8 cellular contexts compared by ENCODE assay signal in the genomic region with DNA sequence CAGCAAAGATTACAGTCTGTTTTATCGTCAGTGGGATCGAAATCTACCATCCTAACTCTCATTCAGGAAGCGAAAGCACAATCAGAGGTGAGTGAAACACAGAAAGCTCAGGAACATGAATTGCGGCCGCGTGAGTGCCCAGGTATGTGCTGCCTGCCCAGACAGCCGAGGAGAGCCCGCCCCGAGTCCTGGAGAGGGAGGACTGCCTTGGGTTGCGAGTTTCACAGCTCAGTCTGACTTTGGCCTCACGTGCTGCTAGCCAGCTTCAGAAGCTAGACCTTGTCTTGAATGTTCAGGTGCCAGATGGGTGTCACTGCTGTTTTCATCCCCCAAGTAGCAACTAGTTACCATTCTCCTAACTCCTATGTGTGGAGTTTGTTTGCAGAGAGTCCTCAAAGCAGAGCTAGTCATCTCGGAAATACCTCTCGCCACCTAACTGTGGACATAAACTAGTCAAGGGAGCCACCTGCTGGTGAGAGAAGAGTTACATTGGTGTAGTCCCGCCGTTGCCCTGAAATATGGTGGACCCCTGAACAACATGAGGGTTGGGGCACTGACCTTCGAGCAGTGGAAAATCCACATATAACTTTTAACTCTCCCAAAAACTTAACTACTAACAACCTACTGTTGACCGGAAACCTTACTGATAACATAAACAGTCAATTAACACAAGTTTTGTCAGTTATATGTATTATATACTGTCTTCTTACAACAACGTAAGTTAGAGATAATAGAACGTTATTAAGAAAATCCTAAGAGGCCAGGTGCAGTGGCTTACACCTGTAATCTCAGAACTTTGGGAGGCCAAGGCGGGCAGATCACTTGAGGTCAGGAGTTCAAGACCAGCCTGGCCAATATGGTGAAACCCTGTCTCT.
DNase-seq lines count a peak whose midpoint lies in the region; ATAC-seq and TF ChIP-seq lines count a peak whose summit lies in the region.

No MANE protein-coding gene starts in this region.

- intact Hi-C loops in left colon (cut with DNase I, micrococcal nuclease), result loop anchor here in 1 of 2 donors (5.0 kb wide), 1 partner anchor 266 kb away; no protein-coding TSS in a partner anchor

- no peak overlapping the region for H3K4me3 ChIP-seq in BJ (ENCODE audit: low read depth, low read length)

- H3K27me3 ChIP-seq in BJ (ENCODE audit: control insufficient read depth, insufficient read depth, low read length), result no peaks in the 10 kb centered on the region

- ATAC-seq in HG03342 (IDR thresholded peaks at IDR 0.05; ENCODE audit: unreplicated experiment) (peak; percentile 97), WTC11 (peak; percentile 94), left colon (peak; percentile 81)

- H3K27me3 Mint-ChIP-seq in WTC11 (ENCODE audit: low read depth), result no peaks in the 10 kb centered on the region

- TF ChIP-seq CTCF in BJ (IDR thresholded peaks at IDR 0.05; ENCODE audit: insufficient read depth, low read depth, low read length) (peak; percentile 72), WTC11 (IDR thresholded peaks at IDR 0.05) (peak; percentile 58)

- H3K4me3 Mint-ChIP-seq in WTC11, result no peak overlapping the region

- peaks cover 5% of the 10 kb centered on the region for H3K4me1 Mint-ChIP-seq in WTC11

- 0 out of 2 replicates have a peak overlapping the region, but pooled peaks have one; percentile 41 for H3K27ac Mint-ChIP-seq in WTC11

- H3K36me3 Mint-ChIP-seq in WTC11, result peaks cover 4% of the 10 kb centered on the region

- no peaks in the 10 kb centered on the region; the same call in 1 of the 2 replicates for H3K36me3 ChIP-seq in BJ (ENCODE audit: control insufficient read depth, insufficient read depth, low read length)

- H3K9me3 Mint-ChIP-seq in WTC11, result no peaks in the 10 kb centered on the region

- CTCF ChIA-PET in BJ (lab: Yijun Ruan, JAX) (interaction anchor here (0.5 to 2.8 kb wide), 34 partner anchors 8 to 525 kb away, joined by 3 to 54 read pairs (median 4); no protein-coding TSS in a partner anchor), WTC11 (lab: Charles Lee) (interaction anchor here (0.5 to 2.4 kb wide), 60 partner anchors 8 to 561 kb away, joined by 3 to 46 read pairs (median 4); partner anchors contain the start of genes C5orf22, DROSHA, GOLPH3 and PDZD2)

- POLR2A ChIA-PET in BJ (lab: Charles Lee), result no interaction called here
- POLR2A ChIA-PET in WTC11 (lab: Charles Lee), result interaction anchor here (0.5 to 1.0 kb wide), 2 partner anchors 238 to 257 kb away, joined by 3 to 4 read pairs; no protein-coding TSS in a partner anchor

- H3K27ac ChIP-seq in caudate nucleus (ENCODE audit: low read depth, low read length), result no peak overlapping the region

- no peak for DNase-seq in BJ (ENCODE audit: low read depth)
- peak; percentile 70 for DNase-seq in GM19240 (ENCODE audit: insufficient read length, low spot score)
- peak; percentile 90 for DNase-seq in NCI-H2227 treated with DMSO at 0.1 percent for 48 hours (lab: John Stamatoyannopoulos, UW)
- peak; percentile 77 for DNase-seq in WTC11 (ENCODE audit: low spot score)
- DNase-seq in caudate nucleus (lab: John Stamatoyannopoulos, UW), result peak in 36 of 61 donors; percentile 7 to 76 (median 28)
- DNase-seq in left colon, result peak; percentile 51 to 68
- DNase-seq in stimulated activated CD4-positive, alpha-beta T cell treated with anti-CD3 and anti-CD28 coated beads, Interleukin-4, amount 100 ng/mL, for 48 hours (ENCODE audit: low read depth in 2 of 2), result peak; percentile 39 to 56

TF ChIP-seq in WTC11, 78 proteins besides CTCF, POLR2A, EP300 and RAD21:
- no peak for TF ChIP-seq JUN (CRISPR knock-in tag; IDR thresholded peaks at IDR 0.05)
- 0 out of 2 replicates have a peak, but pooled peaks have one; percentile 18 for TF ChIP-seq ZNF263 (CRISPR knock-in tag; IDR thresholded peaks at IDR 0.05; ENCODE audit: low read depth)
